In genomic region chr13:106619688-106620555, GRCh38 we compare ENCODE assay signal across 8 cellular contexts. TPM values are rescaled to one million over a fixed set of nuclear protein-coding genes. Genes with fewer than 3 reads are reported as not detected.
DNase-seq lines count a peak whose midpoint lies in the region; ATAC-seq, FAIRE-seq and TF ChIP-seq lines count a peak whose summit lies in the region.

No MANE protein-coding gene starts in this region.

- H3K27ac ChIP-seq in SJCRH30 (no peak overlapping the region), duodenal mucosa (ENCODE audit: low read depth, low read length) (no peak overlapping the region)

- no peaks in the 10 kb centered on the region for H3K4me1 ChIP-seq in SJCRH30
- H3K4me1 ChIP-seq in duodenal mucosa (ENCODE audit: control insufficient read depth in 1 of 2, insufficient read depth in 2 of 2, low read length in 2 of 2), result no peaks in the 10 kb centered on the region

- H3K36me3 ChIP-seq in SJCRH30, result no peaks in the 10 kb centered on the region
- no peaks in the 10 kb centered on the region for H3K36me3 ChIP-seq in duodenal mucosa (ENCODE audit: control insufficient read depth in 1 of 2, insufficient read depth in 2 of 2, low read length in 2 of 2)

- in situ Hi-C loops in GM13977 (cut with MboI; ENCODE audit: low pct_unique_long_range_greater_than_20kb, low sequenced_read_pairs, unreplicated experiment), result no loop called here

- DNase-seq in Ammon's horn (ENCODE audit: low spot score) (peak; percentile 81), GM13977 (ENCODE audit: low spot score) (peak; percentile 49), MV-4-11 (lab: John Stamatoyannopoulos, UW) (peak; percentile 53), SJCRH30 (peak; percentile 33 to 73), medulla oblongata (ENCODE audit: extremely low spot score) (peak; percentile 74), urothelium cell line (ENCODE audit: low spot score) (peak; percentile 48)

- FAIRE-seq in urothelium cell line (lab: Jason Lieb, UNC), result no peak

- H3K9ac ChIP-seq in duodenal mucosa (ENCODE audit: low read depth in 1 of 2, low read length in 2 of 2), result no peak overlapping the region

- peak; percentile 97 for ATAC-seq in HG02678 (IDR thresholded peaks at IDR 0.05; ENCODE audit: unreplicated experiment)

- H3K4me3 ChIP-seq in SJCRH30 (no peak overlapping the region), duodenal mucosa (ENCODE audit: low read depth in 1 of 2, low read length in 2 of 2) (peak overlapping the region; percentile 48 to 57)

- TF ChIP-seq CTCF in GM13977 (IDR thresholded peaks at IDR 0.05; ENCODE audit: extremely low read depth, insufficient read depth, missing control alignments), result peak; percentile 84

- H3K9me3 ChIP-seq in SJCRH30 (replicated peaks) (no peaks in the 10 kb centered on the region), duodenal mucosa (ENCODE audit: control insufficient read depth in 1 of 2, low read length in 2 of 2) (no peaks in the 10 kb centered on the region)

- H3K27me3 ChIP-seq in SJCRH30 (no peaks in the 10 kb centered on the region), duodenal mucosa (ENCODE audit: control insufficient read depth in 1 of 2, insufficient read depth in 2 of 2, low read length in 2 of 2) (no peaks in the 10 kb centered on the region)

RNA-seq across cellular contexts. Expression of gene ARGLU1, which starts 52.0 kb away (rescaled TPM):
- 66.9 and 100 TPM in 2 replicates for total RNA-seq in SJCRH30 (2014; rRNA removed; shearing (Covaris generic))
